In the genomic region with DNA sequence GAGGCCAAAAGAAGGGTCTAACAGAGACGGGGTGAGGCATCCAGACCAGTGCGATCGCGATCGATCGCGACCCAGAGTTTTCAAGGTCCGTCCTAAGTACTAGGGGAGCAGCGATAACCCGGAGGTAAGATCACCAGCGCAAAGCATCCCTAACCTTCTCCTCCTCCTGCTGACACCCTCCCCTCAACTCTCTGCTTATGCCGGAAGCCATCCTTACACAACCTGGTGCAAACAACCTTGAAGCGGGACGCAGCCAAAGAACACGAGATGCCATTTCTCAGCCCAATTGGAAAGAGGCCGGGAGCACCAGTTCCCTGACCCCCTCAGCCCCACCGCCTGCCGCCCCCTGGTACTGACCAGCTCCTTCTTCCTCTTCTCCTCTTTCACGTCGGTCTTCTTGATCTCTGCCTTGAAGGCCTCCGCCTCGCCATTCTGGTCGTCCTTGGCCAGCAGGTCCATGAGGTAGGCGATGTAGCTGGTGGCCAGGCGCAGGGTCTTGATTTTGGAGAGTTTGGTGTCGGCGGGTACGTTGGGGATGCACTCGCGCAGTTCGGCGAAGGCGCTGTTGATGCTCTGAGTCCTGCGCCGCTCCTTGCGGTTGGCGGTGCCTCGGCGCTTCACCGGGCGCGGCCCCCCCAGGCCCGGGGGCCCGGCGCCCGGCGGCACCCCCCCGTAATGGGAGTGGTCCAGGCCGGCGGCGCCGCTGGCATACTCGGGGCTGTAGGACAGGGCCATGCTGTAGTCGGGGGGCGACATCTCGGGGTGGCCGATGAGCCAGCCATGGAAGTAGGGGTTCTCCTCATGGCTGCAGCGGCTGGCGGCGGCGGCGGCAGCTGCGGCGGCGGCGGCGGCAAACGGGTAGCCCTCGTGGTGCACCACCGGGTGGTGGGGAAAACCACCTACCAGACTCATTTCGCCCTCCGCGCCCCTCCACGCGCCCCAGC, we compare ENCODE assay signal across 10 cellular contexts. TPM values are rescaled to one million over a fixed set of nuclear protein-coding genes. Genes with fewer than 3 reads are reported as not detected.
DNase-seq lines count a peak whose midpoint lies in the region; ATAC-seq, FAIRE-seq and TF ChIP-seq lines count a peak whose summit lies in the region.
"Had no signal": no experiment of that assay in that cellular context is flagged by ENCODE, and none has a peak within 500 bp of the region (broad histone marks: within the 10 kb centered on the region; RNA-seq: fewer than 3 reads in every experiment).

No MANE protein-coding gene starts in this region.

- intact Hi-C loops in heart left ventricle (cut with DNase I) (loop anchor here in 1 of 10 donors (5.0 kb wide), 1 partner anchor 219 kb away; no protein-coding TSS in a partner anchor), sciatic nerve (cut with DNase I) (loop anchor here (10.0 kb wide), 1 partner anchor 626 kb away; no protein-coding TSS in a partner anchor)

- WGBS in heart left ventricle, 4 donors: 3 to 8% (median 6%) methylated on average over 26 to 75 of the region's 75 CpGs
- 5 to 15% (median 9%) methylated on average over 56 to 75 of the region's 75 CpGs for WGBS in small intestine, 3 donors

- H3K79me2 ChIP-seq in GM23338 (replicated peaks; ENCODE audit: insufficient read depth): no peaks in the 10 kb centered on the region

- TF ChIP-seq CTCF in GM23338 (conservative IDR thresholded peaks at IDR 0.05; ENCODE audit: low read depth in 2 of 2) (no peak), heart left ventricle (IDR thresholded peaks at IDR 0.05) (no peak)

- H3K9me3 Mint-ChIP-seq in GM23338: peaks cover 7% of the 10 kb centered on the region; the same call in 2 of the 3 replicates

- TF ChIP-seq POLR2A in heart left ventricle (IDR thresholded peaks at IDR 0.05): peak in 1 of 2 donors; percentile 21
- TF ChIP-seq POLR2A in GM12892 (IDR thresholded peaks at IDR 0.05; ENCODE audit: low read depth, low read length): no peak

- H3K27ac Mint-ChIP-seq in GM23338 (no peak overlapping the region), T-helper 17 cell (peak overlapping the region; percentile 74)

- H3K36me3 Mint-ChIP-seq in GM23338 (ENCODE audit: low read depth) (peaks cover 2% of the 10 kb centered on the region; the same call in 1 of the 3 replicates), T-helper 17 cell (ENCODE audit: low read depth) (peaks cover 3% of the 10 kb centered on the region)

- peak overlapping the region; percentile 53 for H3K4me3 ChIP-seq in GM23338
- H3K4me3 ChIP-seq in heart left ventricle: peak overlapping the region; percentile 54 to 95 (median 82)
- H3K4me3 ChIP-seq in small intestine (ENCODE audit: low read depth in 1 of 2, low read length in 2 of 2): peak overlapping the region; percentile 5 to 42

- peaks cover 29% of the 10 kb centered on the region for H3F3A ChIP-seq in GM23338 (replicated peaks; ENCODE audit: low read depth)

- H3K4me1 ChIP-seq in GM23338 (ENCODE audit: insufficient read depth) (peaks cover 76% of the 10 kb centered on the region), heart left ventricle (peaks cover 0 to 12% (median 4%) of the 10 kb centered on the region in 12 donors), small intestine (ENCODE audit: control insufficient read depth in 2 of 2, insufficient read depth in 1 of 2, low read depth in 1 of 2, low read length in 1 of 2) (no peaks in the 10 kb centered on the region)

- no peak overlapping the region for H3K27ac ChIP-seq in GM23338 (ENCODE audit: low read depth)
- H3K27ac ChIP-seq in heart left ventricle: peak overlapping the region; percentile 83 to 99 (median 95)
- peak overlapping the region in 1 of 2 donors; percentile 47 for H3K27ac ChIP-seq in small intestine (ENCODE audit: low read depth in 1 of 2, low read length in 1 of 2)

- ATAC-seq in GM23338: peak; percentile 5
- no peak for ATAC-seq in T-helper 17 cell
- ATAC-seq in heart left ventricle: peak in 2 of 4 donors; percentile 11 to 40
- no peak for ATAC-seq in sciatic nerve
- ATAC-seq: activated naive CD4-positive, alpha-beta T cell treated with anti-CD3 and anti-CD28 coated beads, Interleukin-2, amount 50 U/mL, for 72 hours had no signal

- H3K36me3 ChIP-seq in GM23338 (ENCODE audit: insufficient read depth) (no peaks in the 10 kb centered on the region), heart left ventricle (peaks cover 0 to 7% (median 0%) of the 10 kb centered on the region in 9 donors), small intestine (ENCODE audit: control insufficient read depth in 2 of 2, insufficient read depth in 2 of 2, low read length in 2 of 2) (no peaks in the 10 kb centered on the region)

- H3K27me3 ChIP-seq in GM23338 (ENCODE audit: insufficient read depth) (peaks cover 99% of the 10 kb centered on the region), heart left ventricle (peaks cover 0 to 96% (median 12%) of the 10 kb centered on the region in 9 donors), small intestine (ENCODE audit: control insufficient read depth in 2 of 2, insufficient read depth in 2 of 2, low read length in 2 of 2) (peaks cover 8 to 73% of the 10 kb centered on the region in 2 donors)

- peaks cover 97% of the 10 kb centered on the region for H3K27me3 Mint-ChIP-seq in GM23338 (ENCODE audit: insufficient read depth, low read depth, poor library complexity)
- peaks cover 86% of the 10 kb centered on the region for H3K27me3 Mint-ChIP-seq in T-helper 17 cell

- peak overlapping the region; percentile 68 for H3K4me3 Mint-ChIP-seq in GM23338
- H3K4me3 Mint-ChIP-seq in T-helper 17 cell: peak overlapping the region; percentile 77

- peak overlapping the region; percentile 74 for H3K4me2 ChIP-seq in GM23338

- H4K20me1 ChIP-seq in GM23338 (replicated peaks; ENCODE audit: insufficient read depth): peaks cover 30% of the 10 kb centered on the region

- 0 out of 2 replicates have a peak overlapping the region, but pooled peaks have one; percentile 66 for H2AFZ ChIP-seq in GM23338

- DNase-seq in GM23338 (ENCODE audit: low spot score): peak; percentile 75
- no peak for DNase-seq in T-helper 17 cell
- DNase-seq in heart left ventricle: peak in 2 of 5 donors; percentile 54 to 72
- DNase-seq in small intestine: no peak
- no peak for DNase-seq in OCI-M1 (lab: John Stamatoyannopoulos, UW)
- DNase-seq in GM12892 (ENCODE audit: insufficient read length): no peak
- DNase-seq in sciatic nerve (ENCODE audit: low spot score): no peak
- no peak for DNase-seq in NCI-H446 treated with DMSO at 0.1 percent for 48 hours (lab: John Stamatoyannopoulos, UW)
- DNase-seq: NCI-H1048 had no signal

- no peak for FAIRE-seq in small intestine (lab: Jason Lieb, UNC)
- FAIRE-seq in GM12892 (lab: Jason Lieb, UNC): no peak

- H3K9me3 ChIP-seq in T-helper 17 cell (ENCODE audit: control insufficient read depth, low read length, poor library complexity, severe bottlenecking) (peaks cover 4% of the 10 kb centered on the region), heart left ventricle (no peaks in the 10 kb centered on the region), small intestine (ENCODE audit: control insufficient read depth, low read depth) (no peaks in the 10 kb centered on the region)

- no peaks in the 10 kb centered on the region for H3K9me2 ChIP-seq in GM23338 (ENCODE audit: insufficient read depth)

- H3K4me1 Mint-ChIP-seq in GM23338 (peaks cover 60% of the 10 kb centered on the region), T-helper 17 cell (peaks cover 15% of the 10 kb centered on the region)

TF ChIP-seq in GM23338, 12 proteins besides CTCF, POLR2A, EP300 and RAD21 (continues in another document):
- TF ChIP-seq EZH2phosphoT487 (IDR thresholded peaks at IDR 0.05; ENCODE audit: unreplicated experiment): peak; percentile 95
- TF ChIP-seq NANOG (IDR thresholded peaks at IDR 0.05; ENCODE audit: borderline replicate concordance): no peak
- 0 out of 2 replicates have a peak, but pooled peaks have one; percentile 34 for TF ChIP-seq POLR2AphosphoS5 (IDR thresholded peaks at IDR 0.05; ENCODE audit: low read depth)
- no peak for TF ChIP-seq CREB1 (CRISPR knock-in tag; IDR thresholded peaks at IDR 0.05; ENCODE audit: low read depth)
- peak; percentile 99 for TF ChIP-seq EZH2 (IDR thresholded peaks at IDR 0.05; ENCODE audit: low read depth, unreplicated experiment)

RNA-seq across cellular contexts. Expression of a gene that starts 1.4 kb away (rescaled TPM):
- not detected in 2 replicates for total RNA-seq in GM23338 (2014; rRNA removed; shearing (Covaris generic))
- polyA plus RNA-seq in GM23338 (2016; fragmentation: Nextera tagmentation; extraction: Ambion mirVana) (0.15 TPM in 1 of 2 replicates, not detected in the other), heart left ventricle (100 to 1,000 TPM in 1 of 2 donors, 10 to 100 TPM in 1; 72.8 to 105 TPM), small intestine (10 to 100 TPM in 1 of 3 donors, not detected in 2; 16.3 TPM)
- total RNA-seq in T-helper 17 cell (not detected), heart left ventricle (100 to 1,000 TPM in 8 of 9 donors, 10 to 100 TPM in 1; 89.3 to 188 (median 129) TPM), sciatic nerve (0.27 TPM)
- not detected for polyA plus RNA-seq in GM12892 (2012; ENCODE audit: missing spikeins)
- total RNA-seq: activated naive CD4-positive, alpha-beta T cell treated with anti-CD3 and anti-CD28 coated beads, Interleukin-2, amount 50 U/mL, for 72 hours had no signal

Comparison
In these comparisons a context has a peak if more than half of its experiments do, and no peak if none do; other contexts are left out.
1. H3K4me3 ChIP-seq: peak in every context shown above with its lines; median percentile 82 in heart left ventricle; 53 in GM23338; 24 in small intestine.
2. RNA of a gene that starts 1.4 kb away (total RNA-seq): 89.3 to 188 TPM in heart left ventricle; 0.27 TPM in sciatic nerve (single experiment), not detected in GM23338 and not detected in T-helper 17 cell; every median in the first group is over 10 times any median in the second.